Comparison of ENCODE assay signal across 13 cellular contexts in the genomic region with DNA sequence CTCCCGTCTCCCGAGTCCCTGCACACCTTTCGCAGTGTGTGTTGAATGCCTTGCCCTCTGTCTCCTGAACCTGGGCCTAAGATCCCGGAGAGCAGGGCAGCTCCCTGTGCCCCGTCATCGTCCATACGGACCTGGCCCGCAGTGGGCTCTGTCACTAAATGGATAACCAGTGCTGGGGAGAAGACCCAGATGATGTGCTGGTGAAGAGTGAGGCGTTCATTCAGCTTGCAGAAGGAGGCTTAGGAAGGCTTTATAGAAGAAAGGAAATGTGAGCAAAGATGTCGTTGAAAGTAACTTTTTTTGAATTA.
"Had no signal": no experiment of that assay in that cellular context is flagged by ENCODE, and none has a peak within 500 bp of the region (broad histone marks: within the 10 kb centered on the region; RNA-seq: fewer than 3 reads in every experiment).

No MANE protein-coding gene starts in this region.

- H3K4me3 ChIP-seq: colonic mucosa, heart left ventricle, left lung, sigmoid colon, stomach, thoracic aorta, uterus had no signal

- H3K4me3 Mint-ChIP-seq: natural killer cell treated with Interleukin-12 subunit alpha and Interleukin-12 subunit beta and Interleukin-15 and Interleukin-18, amount 100 ng/mL, for 72 hours had no signal

- H3K27ac ChIP-seq: colonic mucosa, heart left ventricle, sigmoid colon, stomach, uterus had no signal

- H3K36me3 ChIP-seq: colonic mucosa, uterus had no signal

- H3K9me3 ChIP-seq: colonic mucosa, left lung, sigmoid colon, stomach, thoracic aorta, uterus had no signal

- H3K27me3 ChIP-seq: colonic mucosa, heart left ventricle, left lung, sigmoid colon, stomach, uterus had no signal

- DNase-seq: activated CD4-positive, alpha-beta T cell treated with anti-CD3 and anti-CD28 coated beads for 4 hours; colonic mucosa; effector CD4-positive, alpha-beta T cell; heart left ventricle; left lung; stimulated activated CD4-positive, alpha-beta T cell treated with anti-CD3 and anti-CD28 coated beads, Interleukin-2, amount 100 ng/mL, for 48 hours; stimulated activated CD8-positive, alpha-beta memory T cell treated with anti-CD3 and anti-CD28 coated beads, Interleukin-4, amount 100 ng/mL, for 48 hours; stomach; T1000; uterus had no signal

- H3K36me3 Mint-ChIP-seq: natural killer cell treated with Interleukin-12 subunit alpha and Interleukin-12 subunit beta and Interleukin-15 and Interleukin-18, amount 100 ng/mL, for 72 hours had no signal

- H3K4me1 ChIP-seq: colonic mucosa, uterus had no signal

- H3K27me3 Mint-ChIP-seq: natural killer cell treated with Interleukin-12 subunit alpha and Interleukin-12 subunit beta and Interleukin-15 and Interleukin-18, amount 100 ng/mL, for 72 hours had no signal

- ATAC-seq: heart left ventricle; left lung; natural killer cell treated with Interleukin-12 subunit alpha and Interleukin-12 subunit beta and Interleukin-15 and Interleukin-18, amount 100 ng/mL, for 72 hours had no signal
